Comparison of ENCODE assay signal across 19 cellular contexts in genomic region chr5:87354496-87354895, GRCh38. TPM values are rescaled to one million over a fixed set of nuclear protein-coding genes. Genes with fewer than 3 reads are reported as not detected.
DNase-seq lines count a peak whose midpoint lies in the region; ATAC-seq and TF ChIP-seq lines count a peak whose summit lies in the region.
"Had no signal": no experiment of that assay in that cellular context is flagged by ENCODE, and none has a peak within 500 bp of the region (broad histone marks: within the 10 kb centered on the region; RNA-seq: fewer than 3 reads in every experiment).

No MANE protein-coding gene starts in this region.

- DNase-seq in mesenchymal stem cell = no peak
- no peak for DNase-seq in NCI-H2029 (lab: John Stamatoyannopoulos, UW)
- DNase-seq in NCI-H1105 (lab: John Stamatoyannopoulos, UW) = no peak
- no peak for DNase-seq in posterior cingulate gyrus
- DNase-seq in HEK293T (ENCODE audit: extremely low spot score) = no peak
- DNase-seq: anterior cingulate cortex; dermis blood vessel endothelial cell; gastrocnemius medialis; NCI-H1048; NCI-H510A; SHP77; stimulated activated CD4-positive, alpha-beta T cell treated with anti-CD3 and anti-CD28 coated beads, Interleukin-2, amount 100 ng/mL, for 48 hours; stomach had no signal

- no peak overlapping the region for H2BK12ac ChIP-seq in mesenchymal stem cell (ENCODE audit: low read length in 2 of 2)

- peak overlapping the region; percentile 77 for H3K27ac ChIP-seq in mesenchymal stem cell (ENCODE audit: low read length, poor library complexity, severe bottlenecking)
- H3K27ac ChIP-seq: gastrocnemius medialis, parathyroid adenoma, stomach had no signal

- peaks cover 6% of the 10 kb centered on the region for H3K79me1 ChIP-seq in mesenchymal stem cell (replicated peaks; ENCODE audit: low read length, poor library complexity, severe bottlenecking)

- H2AFZ ChIP-seq in mesenchymal stem cell (ENCODE audit: low read depth, low read length) = no peak overlapping the region
- H2AFZ ChIP-seq: GM23338, parathyroid adenoma had no signal

- H3K36me3 ChIP-seq in mesenchymal stem cell (ENCODE audit: control insufficient read depth in 1 of 2, insufficient read depth in 2 of 2, low read depth in 1 of 2, low read length in 2 of 2) = peaks cover 3 to 85% of the 10 kb centered on the region in 2 experiments

- no peak overlapping the region for H2AK5ac ChIP-seq in mesenchymal stem cell (ENCODE audit: low read length, severe bottlenecking)

- H2BK120ac ChIP-seq in mesenchymal stem cell (ENCODE audit: low read depth, low read length) = no peak overlapping the region

- no peak overlapping the region for H3K4ac ChIP-seq in mesenchymal stem cell (ENCODE audit: low read depth in 1 of 2, low read length in 2 of 2)

- no peak overlapping the region for H3K23ac ChIP-seq in mesenchymal stem cell (ENCODE audit: low read length in 2 of 2)

- H3K18ac ChIP-seq in mesenchymal stem cell (ENCODE audit: low read depth in 1 of 2, low read length in 2 of 2) = no peak overlapping the region

- H4K91ac ChIP-seq in mesenchymal stem cell (ENCODE audit: low read length) = no peak overlapping the region

- H3K9ac ChIP-seq in mesenchymal stem cell (ENCODE audit: low read length) = no peak overlapping the region
- H3K9ac ChIP-seq: parathyroid adenoma had no signal

- no peaks in the 10 kb centered on the region for H3K4me1 ChIP-seq in mesenchymal stem cell (ENCODE audit: control insufficient read depth, insufficient read depth, low read depth, low read length)
- H3K4me1 ChIP-seq: gastrocnemius medialis, parathyroid adenoma had no signal

- ATAC-seq in GM18873 (IDR thresholded peaks at IDR 0.05; ENCODE audit: low FRiP score, unreplicated experiment) = peak; percentile 84
- peak; percentile 52 for ATAC-seq in GM21723 (IDR thresholded peaks at IDR 0.05; ENCODE audit: unreplicated experiment)
- peak; percentile 89 for ATAC-seq in HG03139 (IDR thresholded peaks at IDR 0.05; ENCODE audit: unreplicated experiment)
- ATAC-seq: gastrocnemius medialis, GM23338, left lobe of liver had no signal

- no CpG with 5 or more reads among the region's 1 CpG for WGBS in mesenchymal stem cell

- H3K9me3 ChIP-seq in mesenchymal stem cell (ENCODE audit: control insufficient read depth, low read length) = peaks cover 4% of the 10 kb centered on the region
- H3K9me3 ChIP-seq: gastrocnemius medialis, stomach had no signal

- H3K27me3 ChIP-seq in mesenchymal stem cell (ENCODE audit: control insufficient read depth in 1 of 2, insufficient read depth in 1 of 2, low read length in 2 of 2) = no peaks in the 10 kb centered on the region
- H3K27me3 ChIP-seq: gastrocnemius medialis, stomach had no signal

- no peak overlapping the region for H3K4me3 ChIP-seq in mesenchymal stem cell (ENCODE audit: insufficient read depth in 1 of 2, low read depth in 1 of 2, low read length in 2 of 2)
- H3K4me3 ChIP-seq: gastrocnemius medialis, GM23338, stomach had no signal

- CTCF ChIA-PET in HEK293T (lab: Yijun Ruan, JAX) = no interaction called here

- no peak overlapping the region for H4K8ac ChIP-seq in mesenchymal stem cell (ENCODE audit: low read length)

- intact Hi-C loops in posterior cingulate gyrus (cut with DNase I) = no loop called here

- no peak overlapping the region for H3K4me2 ChIP-seq in mesenchymal stem cell (ENCODE audit: low read length, poor library complexity, severe bottlenecking)
- H3K4me2 ChIP-seq: GM23338 had no signal

- H3K14ac ChIP-seq in mesenchymal stem cell (ENCODE audit: low read length in 2 of 2) = no peak overlapping the region

- POLR2A ChIA-PET in HEK293T (lab: Yijun Ruan, JAX) = no interaction called here

- H2BK5ac ChIP-seq in mesenchymal stem cell (ENCODE audit: low read depth, low read length, poor library complexity, severe bottlenecking) = no peak overlapping the region

- no peak overlapping the region for H2BK15ac ChIP-seq in mesenchymal stem cell (ENCODE audit: low read depth, poor library complexity, severe bottlenecking)

TF ChIP-seq in HEK293T, 16 proteins besides CTCF, POLR2A, EP300 and RAD21:
- TF ChIP-seq ZNF384 (IDR thresholded peaks at IDR 0.05) (no peak), ELF4 (IDR thresholded peaks at IDR 0.05) (no peak), ARNT (IDR thresholded peaks at IDR 0.05) (no peak), NFRKB (IDR thresholded peaks at IDR 0.05) (no peak), LEF1 (IDR thresholded peaks at IDR 0.05; ENCODE audit: borderline replicate concordance) (no peak), SP1 (IDR thresholded peaks at IDR 0.05) (no peak), FOXM1 (IDR thresholded peaks at IDR 0.05; ENCODE audit: borderline replicate concordance) (no peak), TARDBP (IDR thresholded peaks at IDR 0.05) (no peak), SUZ12 (IDR thresholded peaks at IDR 0.05) (no peak), CTBP1 (IDR thresholded peaks at IDR 0.05; ENCODE audit: borderline replicate concordance) (no peak), L3MBTL2 (conservative IDR thresholded peaks at IDR 0.05) (no peak), HDGF (IDR thresholded peaks at IDR 0.05; ENCODE audit: borderline replicate concordance) (no peak), FOXK2 (IDR thresholded peaks at IDR 0.05) (no peak), BHLHE40 (IDR thresholded peaks at IDR 0.05; ENCODE audit: borderline replicate concordance) (no peak)
- TF ChIP-seq, protein P1, sequence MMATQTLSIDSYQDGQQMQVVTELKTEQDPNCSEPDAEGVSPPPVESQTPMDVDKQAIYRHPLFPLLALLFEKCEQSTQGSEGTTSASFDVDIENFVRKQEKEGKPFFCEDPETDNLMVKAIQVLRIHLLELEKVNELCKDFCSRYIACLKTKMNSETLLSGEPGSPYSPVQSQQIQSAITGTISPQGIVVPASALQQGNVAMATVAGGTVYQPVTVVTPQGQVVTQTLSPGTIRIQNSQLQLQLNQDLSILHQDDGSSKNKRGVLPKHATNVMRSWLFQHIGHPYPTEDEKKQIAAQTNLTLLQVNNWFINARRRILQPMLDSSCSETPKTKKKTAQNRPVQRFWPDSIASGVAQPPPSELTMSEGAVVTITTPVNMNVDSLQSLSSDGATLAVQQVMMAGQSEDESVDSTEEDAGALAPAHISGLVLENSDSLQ (IDR thresholded peaks at IDR 0.05) = no peak

RNA-seq across cellular contexts. Expression of gene CCNH, which starts 58.2 kb away (rescaled TPM):
- polyA plus RNA-seq in mesenchymal stem cell (2013, experiment 1 of 2) = 31.8 TPM
- 32.6 TPM for polyA plus RNA-seq in mesenchymal stem cell (2013, experiment 2 of 2)
